In genomic region chr16:85610446-85611204, GRCh38 we compare ENCODE assay signal across 8 cellular contexts. TPM values are rescaled to one million over a fixed set of nuclear protein-coding genes. Genes with fewer than 3 reads are reported as not detected.
DNase-seq lines count a peak whose midpoint lies in the region; ATAC-seq and TF ChIP-seq lines count a peak whose summit lies in the region.

No MANE protein-coding gene starts in this region.

- peak; percentile 44 for ATAC-seq in GM19467 (IDR thresholded peaks at IDR 0.05; ENCODE audit: unreplicated experiment)
- ATAC-seq in activated T-helper 17 cell treated with anti-CD3 and anti-CD28 coated beads, Interleukin-2, amount 50 U/mL, for 72 hours (replicated peaks), result peak; percentile 74
- ATAC-seq in natural killer cell treated with Interleukin-12 subunit alpha and Interleukin-12 subunit beta and Interleukin-15 and Interleukin-18, amount 100 ng/mL, for 72 hours, result peak; percentile 81 to 85
- peak; percentile 67 to 73 for ATAC-seq in stimulated activated naive B cell treated with anti-CD40 and anti-IgM and Interleukin-4, amounts not matched to agents 10 μg/mL and 1 μg/mL and 100 μg/mL, for 72 hours (replicated peaks)

- H4K20me1 ChIP-seq in Karpas-422 (ENCODE audit: insufficient read depth, low read depth, low read length), result peaks cover 13% of the 10 kb centered on the region; the same call in 1 of the 2 replicates

- CTCF ChIA-PET in BJ (lab: Yijun Ruan, JAX), result interaction anchor here (0.7 to 2.8 kb wide), 36 partner anchors 17 to 496 kb away, joined by 3 to 26 read pairs (median 4); no protein-coding TSS in a partner anchor

- DNase-seq in BJ (ENCODE audit: low read depth) (peak; percentile 19), Karpas-422 (peak; percentile 91), RPMI8226 (peak; percentile 92), fibroblast of pulmonary artery (ENCODE audit: low read depth) (peak; percentile 74)
- peak; percentile 92 for DNase-seq in natural killer cell treated with Interleukin-12 subunit alpha and Interleukin-12 subunit beta and Interleukin-15 and Interleukin-18, amount 100 ng/mL, for 72 hours (ENCODE audit: low spot score)
- peak; percentile 80 for DNase-seq in stimulated activated naive B cell treated with anti-CD40 and anti-IgM and Interleukin-4, amounts not matched to agents 10 μg/mL and 1 μg/mL and 100 μg/mL, for 72 hours

- no peaks in the 10 kb centered on the region for H3K79me2 ChIP-seq in Karpas-422 (ENCODE audit: low read length)

- H3K27me3 ChIP-seq in BJ (ENCODE audit: control insufficient read depth, insufficient read depth, low read length), result no peaks in the 10 kb centered on the region
- 0 out of 2 replicates have a peak, but pooled peaks cover 3% of the 10 kb centered on the region for H3K27me3 ChIP-seq in Karpas-422 (ENCODE audit: low read length)

- POLR2A ChIA-PET in BJ (lab: Charles Lee), result no interaction called here

- H3K9me3 Mint-ChIP-seq in activated T-helper 17 cell treated with anti-CD3 and anti-CD28 coated beads, Interleukin-2, amount 50 U/mL, for 72 hours, result no peaks in the 10 kb centered on the region
- no peaks in the 10 kb centered on the region for H3K9me3 Mint-ChIP-seq in natural killer cell treated with Interleukin-12 subunit alpha and Interleukin-12 subunit beta and Interleukin-15 and Interleukin-18, amount 100 ng/mL, for 72 hours
- H3K9me3 Mint-ChIP-seq in stimulated activated naive B cell treated with anti-CD40 and anti-IgM and Interleukin-4, amounts not matched to agents 10 μg/mL and 1 μg/mL and 100 μg/mL, for 72 hours, result no peaks in the 10 kb centered on the region

- H3K9me3 ChIP-seq in Karpas-422 (ENCODE audit: low read length), result no peaks in the 10 kb centered on the region

- H3K4me1 Mint-ChIP-seq in activated T-helper 17 cell treated with anti-CD3 and anti-CD28 coated beads, Interleukin-2, amount 50 U/mL, for 72 hours, result no peaks in the 10 kb centered on the region
- peaks cover 30 to 43% of the 10 kb centered on the region in 2 donors for H3K4me1 Mint-ChIP-seq in natural killer cell treated with Interleukin-12 subunit alpha and Interleukin-12 subunit beta and Interleukin-15 and Interleukin-18, amount 100 ng/mL, for 72 hours (ENCODE audit: low read depth in 2 of 2)
- peaks cover 42 to 69% of the 10 kb centered on the region in 2 donors for H3K4me1 Mint-ChIP-seq in stimulated activated naive B cell treated with anti-CD40 and anti-IgM and Interleukin-4, amounts not matched to agents 10 μg/mL and 1 μg/mL and 100 μg/mL, for 72 hours

- no peaks in the 10 kb centered on the region for H3K9me2 ChIP-seq in Karpas-422 (replicated peaks; ENCODE audit: insufficient read depth, low read length)

- no peaks in the 10 kb centered on the region for H3K36me3 Mint-ChIP-seq in activated T-helper 17 cell treated with anti-CD3 and anti-CD28 coated beads, Interleukin-2, amount 50 U/mL, for 72 hours (ENCODE audit: low read depth)
- no peaks in the 10 kb centered on the region for H3K36me3 Mint-ChIP-seq in natural killer cell treated with Interleukin-12 subunit alpha and Interleukin-12 subunit beta and Interleukin-15 and Interleukin-18, amount 100 ng/mL, for 72 hours
- H3K36me3 Mint-ChIP-seq in stimulated activated naive B cell treated with anti-CD40 and anti-IgM and Interleukin-4, amounts not matched to agents 10 μg/mL and 1 μg/mL and 100 μg/mL, for 72 hours, result no peaks in the 10 kb centered on the region

- TF ChIP-seq CTCF in BJ (IDR thresholded peaks at IDR 0.05; ENCODE audit: insufficient read depth, low read depth, low read length) (peak; percentile 98), fibroblast of pulmonary artery (IDR thresholded peaks at IDR 0.05; ENCODE audit: low read length, missing control alignments) (peak; percentile 82)

- no peak overlapping the region for H3K9ac ChIP-seq in Karpas-422 (ENCODE audit: low read length)

- H3K4me3 ChIP-seq in BJ (ENCODE audit: low read depth, low read length) (peak overlapping the region; percentile 56), Karpas-422 (ENCODE audit: low read length) (no peak overlapping the region), fibroblast of pulmonary artery (replicated peaks; ENCODE audit: low read depth, low read length) (no peak overlapping the region)

- no peak overlapping the region for H3K27ac ChIP-seq in Karpas-422 (ENCODE audit: low read length)

- peak overlapping the region; percentile 69 for H3K4me3 Mint-ChIP-seq in activated T-helper 17 cell treated with anti-CD3 and anti-CD28 coated beads, Interleukin-2, amount 50 U/mL, for 72 hours
- peak overlapping the region; percentile 69 for H3K4me3 Mint-ChIP-seq in natural killer cell treated with Interleukin-12 subunit alpha and Interleukin-12 subunit beta and Interleukin-15 and Interleukin-18, amount 100 ng/mL, for 72 hours
- H3K4me3 Mint-ChIP-seq in stimulated activated naive B cell treated with anti-CD40 and anti-IgM and Interleukin-4, amounts not matched to agents 10 μg/mL and 1 μg/mL and 100 μg/mL, for 72 hours, result peak overlapping the region; percentile 67 to 72

- peaks cover 41% of the 10 kb centered on the region for H3K4me1 ChIP-seq in Karpas-422 (ENCODE audit: low read length)

- no peaks in the 10 kb centered on the region for H3K27me3 Mint-ChIP-seq in activated T-helper 17 cell treated with anti-CD3 and anti-CD28 coated beads, Interleukin-2, amount 50 U/mL, for 72 hours
- H3K27me3 Mint-ChIP-seq in natural killer cell treated with Interleukin-12 subunit alpha and Interleukin-12 subunit beta and Interleukin-15 and Interleukin-18, amount 100 ng/mL, for 72 hours, result no peaks in the 10 kb centered on the region
- H3K27me3 Mint-ChIP-seq in stimulated activated naive B cell treated with anti-CD40 and anti-IgM and Interleukin-4, amounts not matched to agents 10 μg/mL and 1 μg/mL and 100 μg/mL, for 72 hours, result no peaks in the 10 kb centered on the region

- H3K4me2 ChIP-seq in Karpas-422 (ENCODE audit: low read depth, low read length, poor library complexity, severe bottlenecking), result peak overlapping the region; percentile 23

- H3K36me3 ChIP-seq in BJ (ENCODE audit: control insufficient read depth, insufficient read depth, low read length) (peaks cover under 1% of the 10 kb centered on the region; the same call in 1 of the 2 replicates), Karpas-422 (ENCODE audit: insufficient read depth, low read length) (no peaks in the 10 kb centered on the region)

- H2AFZ ChIP-seq in Karpas-422 (ENCODE audit: low read length), result no peak overlapping the region

- H3K27ac Mint-ChIP-seq in activated T-helper 17 cell treated with anti-CD3 and anti-CD28 coated beads, Interleukin-2, amount 50 U/mL, for 72 hours, result no peak overlapping the region
- no peak overlapping the region for H3K27ac Mint-ChIP-seq in natural killer cell treated with Interleukin-12 subunit alpha and Interleukin-12 subunit beta and Interleukin-15 and Interleukin-18, amount 100 ng/mL, for 72 hours
- peak overlapping the region; percentile 79 for H3K27ac Mint-ChIP-seq in stimulated activated naive B cell treated with anti-CD40 and anti-IgM and Interleukin-4, amounts not matched to agents 10 μg/mL and 1 μg/mL and 100 μg/mL, for 72 hours

RNA-seq across cellular contexts. Expression of gene GSE1, which starts 2.5 kb away (rescaled TPM):
- 14.8 and 16.2 TPM in 2 replicates for polyA plus RNA-seq in BJ (2011; rRNA removed)
- polyA minus RNA-seq in BJ (2011; rRNA and poly(A)+ RNA removed), result 14.0 and 19.3 TPM in 2 replicates
- total RNA-seq in Karpas-422 (2014; rRNA removed; shearing (Covaris generic); ENCODE audit: low replicate concordance), result 1.9 and 6.0 TPM in 2 replicates
- total RNA-seq in activated T-helper 17 cell treated with anti-CD3 and anti-CD28 coated beads, Interleukin-2, amount 50 U/mL, for 72 hours, result 10 to 100 TPM; 12.1 to 17.4 TPM
- total RNA-seq in natural killer cell treated with Interleukin-12 subunit alpha and Interleukin-12 subunit beta and Interleukin-15 and Interleukin-18, amount 100 ng/mL, for 72 hours, result 100 to 1,000 TPM in 1 of 2 donors, 10 to 100 TPM in 1; 84.9 to 146 TPM

Comparison
In these comparisons a context has a peak if more than half of its experiments do, and no peak if none do; other contexts are left out.
1. DNase-seq: peak in every context shown above with its lines; median percentile 92 in RPMI8226; 92 in natural killer cell treated with Interleukin-12 subunit alpha and Interleukin-12 subunit beta and Interleukin-15 and Interleukin-18, amount 100 ng/mL, for 72 hours; 91 in Karpas-422; 80 in stimulated activated naive B cell treated with anti-CD40 and anti-IgM and Interleukin-4, amounts not matched to agents 10 μg/mL and 1 μg/mL and 100 μg/mL, for 72 hours; 74 in fibroblast of pulmonary artery; 19 in BJ.
2. RNA of gene GSE1, which starts 2.5 kb away (total RNA-seq): 84.9 to 146 TPM in natural killer cell treated with Interleukin-12 subunit alpha and Interleukin-12 subunit beta and Interleukin-15 and Interleukin-18, amount 100 ng/mL, for 72 hours; 12.1 to 17.4 TPM in activated T-helper 17 cell treated with anti-CD3 and anti-CD28 coated beads, Interleukin-2, amount 50 U/mL, for 72 hours and 1.9 to 6.0 TPM in Karpas-422; every median in the first group is over 4 times any median in the second.
3. Peak in every context shown above with its lines, with median percentiles within 50 percentile points of each other: ATAC-seq and H3K4me3 Mint-ChIP-seq.